In genomic region chr2:32591669-32592463, GRCh38 we compare ENCODE assay signal across 10 cellular contexts. TPM values are rescaled to one million over a fixed set of nuclear protein-coding genes. Genes with fewer than 3 reads are reported as not detected.
DNase-seq lines count a peak whose midpoint lies in the region; ATAC-seq and TF ChIP-seq lines count a peak whose summit lies in the region.
"Had no signal": no experiment of that assay in that cellular context is flagged by ENCODE, and none has a peak within 500 bp of the region (broad histone marks: within the 10 kb centered on the region; RNA-seq: fewer than 3 reads in every experiment).

No MANE protein-coding gene starts in this region.

- H3K4me1 ChIP-seq in mesodermal cell (ENCODE audit: control insufficient read depth, insufficient read depth, low read length, poor library complexity, severe bottlenecking), result no peaks in the 10 kb centered on the region
- H3K4me1 ChIP-seq: A549 had no signal

- 100% methylated on average over 1 of the region's 3 CpGs; no CpG with 5 or more reads in 1 of the 2 experiments for WGBS in mesodermal cell (ENCODE audit: insufficient coverage in 2 of 2), 2 experiments

- H3K36me3 ChIP-seq in mesodermal cell (ENCODE audit: control insufficient read depth, insufficient read depth, low read length) (peaks cover 20% of the 10 kb centered on the region), MG63 (peaks cover 25% of the 10 kb centered on the region)

- no peaks in the 10 kb centered on the region for H3K9me3 ChIP-seq in mesodermal cell (ENCODE audit: control insufficient read depth, low read length)
- H3K9me3 ChIP-seq in MG63, result no peaks in the 10 kb centered on the region
- H3K9me3 ChIP-seq: A549 had no signal

- H3K4me3 ChIP-seq in mesodermal cell (ENCODE audit: extremely low read depth, insufficient read depth, low read length, poor library complexity, severe bottlenecking) (no peak overlapping the region), MG63 (no peak overlapping the region)
- H3K4me3 ChIP-seq: A549 had no signal

- peak overlapping the region; percentile 31 for H3K27ac ChIP-seq in mesodermal cell (ENCODE audit: low read depth, low read length, severe bottlenecking)
- H3K27ac ChIP-seq: A549 had no signal

- no peaks in the 10 kb centered on the region for H3K27me3 ChIP-seq in MG63

- ATAC-seq in HG02973 (IDR thresholded peaks at IDR 0.05; ENCODE audit: unreplicated experiment), result peak; percentile 55
- ATAC-seq in SK-N-SH treated with all-trans-retinoic acid at 6 μM for 48 hours, result peak; percentile 38

- DNase-seq in NCI-H2171 treated with DMSO at 0.1 percent for 48 hours (lab: John Stamatoyannopoulos, UW) (peak; percentile 19), NCI-H2171 (lab: John Stamatoyannopoulos, UW) (no peak), AG08396 (ENCODE audit: low spot score) (no peak), T-helper 9 cell (no peak), MG63 (no peak)
- DNase-seq: NCI-H1694 had no signal

TF ChIP-seq in SK-N-SH treated with all-trans-retinoic acid at 6 μM for 48 hours, 23 proteins besides CTCF, POLR2A, EP300 and RAD21:
- TF ChIP-seq ZNF70 (CRISPR knock-in tag; IDR thresholded peaks at IDR 0.05) (no peak), ISL1 (CRISPR knock-in tag; IDR thresholded peaks at IDR 0.05) (0 out of 2 replicates have a peak, but pooled peaks have one; percentile 5), ZNF8 (CRISPR knock-in tag; IDR thresholded peaks at IDR 0.05) (no peak)

RNA-seq across cellular contexts. Expression of gene TTC27, which starts 36.0 kb away (rescaled TPM):
- 16.7 TPM for polyA plus RNA-seq in mesodermal cell (2013, experiment 1 of 2)
- polyA plus RNA-seq in mesodermal cell (2013, experiment 2 of 2), result 15.8 TPM
- total RNA-seq in MG63 (2014; rRNA removed; shearing (Covaris generic); ENCODE audit: low replicate concordance), result 52.7 and 63.8 TPM in 2 replicates
